ENCODE assay signal across 2 cellular contexts in genomic region chr2:186575302-186575701, GRCh38.
TF ChIP-seq lines count a peak whose summit lies in the region.

No MANE protein-coding gene starts in this region.

TF ChIP-seq in K562, 482 proteins besides CTCF, POLR2A, EP300 and RAD21 (continued from another document and continues in another):
- TF ChIP-seq PATZ1 (CRISPR knock-in tag; IDR thresholded peaks at IDR 0.05; ENCODE audit: borderline replicate concordance): no peak
- no peak for TF ChIP-seq AFF1 (IDR thresholded peaks at IDR 0.05; ENCODE audit: low read depth in 1 of 2, partially characterized antibody in 2 of 2)
- no peak for TF ChIP-seq KDM1A (IDR thresholded peaks at IDR 0.05)
- peak; percentile 89 for TF ChIP-seq DPF2 (IDR thresholded peaks at IDR 0.05)
- no peak for TF ChIP-seq MTA3 (IDR thresholded peaks at IDR 0.05; ENCODE audit: borderline replicate concordance)
- TF ChIP-seq HCFC1 (IDR thresholded peaks at IDR 0.05; ENCODE audit: low read depth, low read length): no peak
- TF ChIP-seq SIRT6 (IDR thresholded peaks at IDR 0.05; ENCODE audit: low read depth, low read length): no peak
- TF ChIP-seq ZNF778 (CRISPR knock-in tag; IDR thresholded peaks at IDR 0.05): no peak
- no peak for TF ChIP-seq GTF2E2 (tag; IDR thresholded peaks at IDR 0.05)
- peak; percentile 64 for TF ChIP-seq ZFP36 (IDR thresholded peaks at IDR 0.05; ENCODE audit: low read depth, low read length, partially characterized antibody)
- TF ChIP-seq MAFF (IDR thresholded peaks at IDR 0.05; ENCODE audit: low read length): peak; percentile 93
- TF ChIP-seq PHTF2 (CRISPR knock-in tag; IDR thresholded peaks at IDR 0.05): no peak
- peak; percentile 81; the same call in 1 of the 2 replicates for TF ChIP-seq SMARCE1 (IDR thresholded peaks at IDR 0.05)
- TF ChIP-seq SMARCA4 (IDR thresholded peaks at IDR 0.05): peak; percentile 78
- TF ChIP-seq FOS (IDR thresholded peaks at IDR 0.05; ENCODE audit: extremely low read depth, insufficient read length): peak; percentile 59
- no peak for TF ChIP-seq TAL1 (IDR thresholded peaks at IDR 0.05)
- TF ChIP-seq ZNF398 (CRISPR knock-in tag; IDR thresholded peaks at IDR 0.05): no peak
- TF ChIP-seq SP1 (CRISPR knock-in tag; IDR thresholded peaks at IDR 0.05): no peak
- no peak for TF ChIP-seq STAT6 (CRISPR knock-in tag; IDR thresholded peaks at IDR 0.05)
- peak in 1 of 2 experiments; percentile 60; a peak in 1 of 4 replicates for TF ChIP-seq TBL1XR1 (IDR thresholded peaks at IDR 0.05; ENCODE audit: low read length in 2 of 2)
- TF ChIP-seq FIP1L1 (IDR thresholded peaks at IDR 0.05; ENCODE audit: low read depth, low read length, poor library complexity, severe bottlenecking): no peak
- TF ChIP-seq KLF16 (IDR thresholded peaks at IDR 0.05): no peak
- no peak for TF ChIP-seq MEF2D (tag; conservative IDR thresholded peaks at IDR 0.05; ENCODE audit: low read depth)

TF ChIP-seq in HepG2, 621 proteins besides CTCF, POLR2A, EP300 and RAD21 (continued from another document):
- TF ChIP-seq ZNF362 (CRISPR knock-in tag; IDR thresholded peaks at IDR 0.05; ENCODE audit: borderline replicate concordance) (peak; percentile 63; the same call in 1 of the 2 replicates), POLR2AphosphoS5 (IDR thresholded peaks at IDR 0.05; ENCODE audit: low read depth, low read length) (no peak), ZNF878 (CRISPR knock-in tag; IDR thresholded peaks at IDR 0.05) (no peak), ZNF546 (CRISPR knock-in tag; conservative IDR thresholded peaks at IDR 0.05) (no peak), RARA (CRISPR knock-in tag; IDR thresholded peaks at IDR 0.05) (peak; percentile 53; the same call in 1 of the 2 replicates), HMGXB3 (CRISPR knock-in tag; IDR thresholded peaks at IDR 0.05; ENCODE audit: borderline replicate concordance) (no peak), ZBTB10 (CRISPR knock-in tag; IDR thresholded peaks at IDR 0.05; ENCODE audit: borderline replicate concordance) (no peak), JUND (CRISPR knock-in tag; IDR thresholded peaks at IDR 0.05) (peak; percentile 66; the same call in 1 of the 2 replicates), ZNF138 (CRISPR knock-in tag; IDR thresholded peaks at IDR 0.05; ENCODE audit: low read depth) (no peak), ZSCAN30 (CRISPR knock-in tag; IDR thresholded peaks at IDR 0.05) (no peak), ZNF788 (CRISPR knock-in tag; IDR thresholded peaks at IDR 0.05; ENCODE audit: borderline replicate concordance) (no peak), ZNF30 (CRISPR knock-in tag; IDR thresholded peaks at IDR 0.05) (no peak), TERF1 (CRISPR knock-in tag; IDR thresholded peaks at IDR 0.05) (no peak), GTF2F1 (IDR thresholded peaks at IDR 0.05; ENCODE audit: low read length) (no peak)
